In genomic region chr2:51324028-51324427, GRCh38 we compare ENCODE assay signal across 23 cellular contexts.
"Had no signal": no experiment of that assay in that cellular context is flagged by ENCODE, and none has a peak within 500 bp of the region (broad histone marks: within the 10 kb centered on the region; RNA-seq: fewer than 3 reads in every experiment).

No MANE protein-coding gene starts in this region.

- H3K4me1 ChIP-seq: Peyer's patch, SJSA1 had no signal

- ATAC-seq: activated CD8-positive, alpha-beta memory T cell treated with anti-CD3 and anti-CD28 coated beads, Interleukin-2, amount 10 ng/mL, durations not matched to agents 7 days and 5 days; activated naive CD4-positive, alpha-beta T cell treated with anti-CD3 and anti-CD28 coated beads, Interleukin-2, amount 50 U/mL, for 72 hours; activated naive CD8-positive, alpha-beta T cell treated with anti-CD3 and anti-CD28 coated beads, Interleukin-2, amount 50 U/mL, for 24 hours; T-cell had no signal

- DNase-seq: activated B cell treated with CpG ODN at 0.5 μM for 24 hours; activated CD4-positive, alpha-beta T cell treated with anti-CD3 and anti-CD28 coated beads for 1 hour; activated CD4-positive, alpha-beta T cell treated with anti-CD3 and anti-CD28 coated beads, Interleukin-2, amount 10 ng/mL, durations not matched to agents 24 days and 14 days; activated CD4-positive, alpha-beta T cell treated with anti-CD3 and anti-CD28 coated beads, Interleukin-2, amount 50 U/mL, for 48 hours; activated CD8-positive, alpha-beta memory T cell treated with anti-CD3 and anti-CD28 coated beads, Interleukin-2, amount 10 ng/mL, durations not matched to agents 7 days and 5 days; activated effector memory CD4-positive, alpha-beta T cell treated with anti-CD3 and anti-CD28 coated beads, Interleukin-2, amount 50 U/mL, for 16 hours; activated naive CD4-positive, alpha-beta T cell treated with Interleukin-2 at 50 U/mL for 16 hours; activated naive CD8-positive, alpha-beta T cell treated with anti-CD3 and anti-CD28 coated beads, Interleukin-2, amount 50 U/mL, for 24 hours; activated T-cell treated with anti-CD3 and anti-CD28 coated beads, Interleukin-2, amount 50 U/mL, for 24 hours; amygdala; cortex of kidney; NCI-H1092; NCI-H1417 treated with DMSO at 0.1 percent for 48 hours; NCI-H1694; NCI-H2029; NCI-H510A treated with DMSO at 0.1 percent for 48 hours; Peyer's patch; SHP77; T-cell; T-helper 2 cell; T1000 had no signal

- H3K27me3 ChIP-seq: Peyer's patch, SJSA1 had no signal

- H3K36me3 ChIP-seq: Peyer's patch, SJSA1 had no signal

- H3K27ac ChIP-seq: Peyer's patch, SJSA1 had no signal

- H3K4me3 ChIP-seq: Peyer's patch, SJSA1 had no signal

- H3K9me3 ChIP-seq: Peyer's patch had no signal
